Comparison of ENCODE assay signal across 23 cellular contexts in genomic region chr17:46160169-46160568, GRCh38. TPM values are rescaled to one million over a fixed set of nuclear protein-coding genes. Genes with fewer than 3 reads are reported as not detected.
DNase-seq lines count a peak whose midpoint lies in the region; ATAC-seq, FAIRE-seq and TF ChIP-seq lines count a peak whose summit lies in the region.
"Had no signal": no experiment of that assay in that cellular context is flagged by ENCODE, and none has a peak within 500 bp of the region (broad histone marks: within the 10 kb centered on the region; RNA-seq: fewer than 3 reads in every experiment).

No MANE protein-coding gene starts in this region.

- peaks cover 3% of the 10 kb centered on the region for H3K9me3 Mint-ChIP-seq in natural killer cell treated with Interleukin-12 subunit alpha and Interleukin-12 subunit beta and Interleukin-15 and Interleukin-18, amount 100 ng/mL, for 72 hours

- no peaks in the 10 kb centered on the region for H3K27me3 Mint-ChIP-seq in natural killer cell treated with Interleukin-12 subunit alpha and Interleukin-12 subunit beta and Interleukin-15 and Interleukin-18, amount 100 ng/mL, for 72 hours

- 95% methylated on average over 8 of the region's 8 CpGs for WGBS in HepG2 (ENCODE audit: low lambda C conversion rate)
- WGBS in right lobe of liver (ENCODE audit: insufficient coverage, low coverage, low lambda C conversion rate, missing lambda C conversion rate): 95% methylated on average over 7 of the region's 8 CpGs
- WGBS in GM12878 (ENCODE audit: insufficient coverage, insufficient replicate concordance, low lambda C conversion rate, missing lambda C conversion rate): 95% methylated on average over 8 of the region's 8 CpGs

- TF ChIP-seq POLR2A in HepG2 (IDR thresholded peaks at IDR 0.05; ENCODE audit: insufficient read depth in 1 of 2, low read depth in 2 of 2, low read length in 2 of 2) (no peak), right lobe of liver (IDR thresholded peaks at IDR 0.05) (no peak), GM12878 (IDR thresholded peaks at IDR 0.05; ENCODE audit: low read depth, low read length) (no peak)

- H3K27ac Mint-ChIP-seq in natural killer cell treated with Interleukin-12 subunit alpha and Interleukin-12 subunit beta and Interleukin-15 and Interleukin-18, amount 100 ng/mL, for 72 hours: peak overlapping the region; percentile 88

- H3K9me3 ChIP-seq in HepG2 (ENCODE audit: low read length) (no peaks in the 10 kb centered on the region), right lobe of liver (no peaks in the 10 kb centered on the region), GM12878 (replicated peaks; ENCODE audit: control insufficient read depth, insufficient read depth, low read length) (no peaks in the 10 kb centered on the region)
- H3K9me3 ChIP-seq: lower lobe of right lung, suprapubic skin, vagina had no signal

- TF ChIP-seq EP300 in HepG2 (IDR thresholded peaks at IDR 0.05; ENCODE audit: low read depth in 2 of 2, low read length in 2 of 2) (no peak), HepG2 (CRISPR knock-in tag; IDR thresholded peaks at IDR 0.05; ENCODE audit: borderline replicate concordance) (no peak), GM12878 (IDR thresholded peaks at IDR 0.05; ENCODE audit: borderline replicate concordance in 1 of 2, control insufficient read depth in 1 of 2, low read depth in 2 of 2, low read length in 2 of 2) (no peak)

- H4K20me1 ChIP-seq in HepG2 (ENCODE audit: insufficient read depth, low read length): peaks cover 84% of the 10 kb centered on the region
- peaks cover 12% of the 10 kb centered on the region for H4K20me1 ChIP-seq in GM12878 (ENCODE audit: control insufficient read depth, insufficient read depth)

- TF ChIP-seq CTCF in HepG2 (CRISPR knock-in tag; IDR thresholded peaks at IDR 0.05): no peak
- TF ChIP-seq CTCF in right lobe of liver (IDR thresholded peaks at IDR 0.05): no peak
- no peak for TF ChIP-seq CTCF in GM12878 (IDR thresholded peaks at IDR 0.05 in 2 of 3, conservative IDR thresholded peaks at IDR 0.05 in 1 of 3; ENCODE audit: control insufficient read depth in 2 of 3, extremely low read depth in 1 of 3, insufficient read depth in 1 of 3, low read depth in 3 of 3, low read length in 3 of 3)

- FAIRE-seq in HepG2 (lab: Jason Lieb, UNC): no peak
- no peak for FAIRE-seq in GM12878 (lab: Jason Lieb, UNC)
- FAIRE-seq: small intestine had no signal

- H3K27me3 ChIP-seq in HepG2 (ENCODE audit: control insufficient read depth in 1 of 2, insufficient read depth in 2 of 2, low read length in 2 of 2): no peaks in the 10 kb centered on the region
- no peaks in the 10 kb centered on the region for H3K27me3 ChIP-seq in right lobe of liver
- no peaks in the 10 kb centered on the region for H3K27me3 ChIP-seq in GM12878 (replicated peaks in 1 of 2; ENCODE audit: control insufficient read depth in 2 of 2, insufficient read depth in 2 of 2, low read length in 1 of 2)
- H3K27me3 ChIP-seq: suprapubic skin, vagina had no signal

- in situ Hi-C loops in HepG2 (cut with HindIII; ENCODE audit: extremely low pct_ligation_motif_present, low pct_unique_long_range_greater_than_20kb) (no loop called here), GM12878 (cut with MboI) (no loop called here)

- RAD21 ChIA-PET in GM12878 (lab: Charles Lee; ENCODE audit: unreplicated experiment): interaction anchor here (1.2 to 11.0 kb wide), 4 partner anchors 16 to 42 kb away, joined by 3 to 130 read pairs (median 8); no protein-coding TSS in a partner anchor

- no peak overlapping the region for H3K9ac ChIP-seq in HepG2 (ENCODE audit: insufficient read depth, low read depth, low read length)
- H3K9ac ChIP-seq in GM12878 (ENCODE audit: control insufficient read depth, insufficient read depth, low read length): no peak overlapping the region

- ATAC-seq in HepG2: no peak
- ATAC-seq in right lobe of liver: no peak
- no peak for ATAC-seq in GM12878
- no peak for ATAC-seq in natural killer cell treated with Interleukin-12 subunit alpha and Interleukin-12 subunit beta and Interleukin-15 and Interleukin-18, amount 100 ng/mL, for 72 hours
- ATAC-seq in HG03460 (IDR thresholded peaks at IDR 0.05; ENCODE audit: unreplicated experiment): no peak
- no peak for ATAC-seq in HG03039 (IDR thresholded peaks at IDR 0.05; ENCODE audit: unreplicated experiment)

- no peak overlapping the region for H3K27ac ChIP-seq in HepG2 (ENCODE audit: extremely low read length, insufficient read depth, low read length)
- H3K27ac ChIP-seq in right lobe of liver: no peak overlapping the region
- no peak overlapping the region for H3K27ac ChIP-seq in GM12878 (ENCODE audit: control insufficient read depth, insufficient read depth)
- H3K27ac ChIP-seq: lower lobe of right lung, suprapubic skin, vagina had no signal

- no peak for TF ChIP-seq RAD21 in HepG2 (CRISPR knock-in tag; IDR thresholded peaks at IDR 0.05)
- TF ChIP-seq RAD21 in GM12878 (IDR thresholded peaks at IDR 0.05; ENCODE audit: insufficient read depth, low read depth, low read length): no peak

- H3K4me1 ChIP-seq in HepG2 (ENCODE audit: insufficient read depth, low read length) (peaks cover 63% of the 10 kb centered on the region), right lobe of liver (peaks cover 0 to 41% (median 0%) of the 10 kb centered on the region in 4 donors), GM12878 (ENCODE audit: control insufficient read depth, insufficient read depth, low read length) (peaks cover 54% of the 10 kb centered on the region)

- POLR2A ChIA-PET in HepG2 (lab: Yijun Ruan, JAX) (no interaction called here), GM12878 (lab: Charles Lee) (interaction anchor here (0.6 to 1.9 kb wide), 6 partner anchors 15 to 1516 kb away, joined by 3 to 11 read pairs (median 6); no protein-coding TSS in a partner anchor)

- H3K36me3 Mint-ChIP-seq in natural killer cell treated with Interleukin-12 subunit alpha and Interleukin-12 subunit beta and Interleukin-15 and Interleukin-18, amount 100 ng/mL, for 72 hours: peaks cover 9% of the 10 kb centered on the region

- no peak overlapping the region for H3K4me3 ChIP-seq in HepG2 (replicated peaks in 1 of 3; ENCODE audit: insufficient read depth in 1 of 3, low read depth in 2 of 3, low read length in 3 of 3)
- H3K4me3 ChIP-seq in right lobe of liver: no peak overlapping the region
- H3K4me3 ChIP-seq in GM12878: no peak overlapping the region
- H3K4me3 ChIP-seq: lower lobe of right lung, suprapubic skin, vagina had no signal

- SMC1A ChIA-PET in GM12878 (lab: Charles Lee; ENCODE audit: uncharacterized antibody, unreplicated experiment): interaction anchor here (1.0 to 18.2 kb wide), 8 partner anchors 8 to 40 kb away, joined by 3 to 478 read pairs (median 6); no protein-coding TSS in a partner anchor

- DNase-seq in HepG2 (ENCODE audit: low spot score) (no peak), right lobe of liver (no peak), GM12878 (ENCODE audit: low read depth, low spot score) (no peak), GM19240 (ENCODE audit: insufficient read length, low spot score) (no peak), NCI-H510A (lab: John Stamatoyannopoulos, UW) (no peak)
- DNase-seq in natural killer cell treated with Interleukin-12 subunit alpha and Interleukin-12 subunit beta and Interleukin-15 and Interleukin-18, amount 100 ng/mL, for 72 hours (ENCODE audit: low spot score): no peak
- DNase-seq: activated CD4-positive, CD25-positive, alpha-beta regulatory T cell treated with anti-CD3 and anti-CD28 coated beads, Interleukin-2, amount 50 U/mL, for 72 hours; activated gamma-delta T cell; cerebellar nuclear complex; DMS79; effector memory CD4-positive, alpha-beta T cell; head of caudate nucleus; lower lobe of right lung; NCI-H1048; NCI-H2107; NCI-H524; posterior cingulate gyrus; small intestine; stimulated activated CD4-positive, alpha-beta T cell treated with anti-CD3 and anti-CD28 coated beads, Interleukin-4, amount 100 ng/mL, for 4 hours had no signal

- no peaks in the 10 kb centered on the region for H3K36me3 ChIP-seq in HepG2 (replicated peaks in 1 of 2; ENCODE audit: control insufficient read depth in 1 of 2, insufficient read depth in 2 of 2, low read length in 2 of 2)
- no peaks in the 10 kb centered on the region for H3K36me3 ChIP-seq in right lobe of liver
- peaks cover 3% of the 10 kb centered on the region in 2 experiments; a peak in 2 of 4 replicates for H3K36me3 ChIP-seq in GM12878 (ENCODE audit: control insufficient read depth in 2 of 2, insufficient read depth in 2 of 2, low read length in 1 of 2)
- H3K36me3 ChIP-seq: lower lobe of right lung, suprapubic skin, vagina had no signal

- H3K79me2 ChIP-seq in HepG2 (ENCODE audit: insufficient read depth, low read length): peaks cover 98% of the 10 kb centered on the region
- H3K79me2 ChIP-seq in GM12878 (ENCODE audit: control insufficient read depth, insufficient read depth, low read length): peaks cover 97% of the 10 kb centered on the region

- CTCF ChIA-PET in HepG2 (lab: Yijun Ruan, JAX; ENCODE audit: low intra/inter-chr PET ratio, low total read pairs): no interaction called here
- CTCF ChIA-PET in GM12878 (lab: Yijun Ruan, JAX): interaction anchor here (0.8 to 7.4 kb wide), 14 partner anchors 8 to 116 kb away, joined by 3 to 64 read pairs (median 5); partner anchors contain the start of gene KANSL1

- peaks cover 79 to 86% of the 10 kb centered on the region in 2 donors for H3K4me1 Mint-ChIP-seq in natural killer cell treated with Interleukin-12 subunit alpha and Interleukin-12 subunit beta and Interleukin-15 and Interleukin-18, amount 100 ng/mL, for 72 hours (ENCODE audit: low read depth in 2 of 2)

- no peak overlapping the region for H3K4me2 ChIP-seq in HepG2 (ENCODE audit: low read depth, low read length)
- no peak overlapping the region for H3K4me2 ChIP-seq in GM12878 (ENCODE audit: control insufficient read depth, insufficient read depth)

- BruUV-seq in HepG2 (replicated peaks; lab: Mats Ljungman, UMichigan) (no TSS peak), GM12878 (replicated peaks; lab: Mats Ljungman, UMichigan) (no TSS peak)

- H3K4me3 Mint-ChIP-seq in natural killer cell treated with Interleukin-12 subunit alpha and Interleukin-12 subunit beta and Interleukin-15 and Interleukin-18, amount 100 ng/mL, for 72 hours: peak overlapping the region; percentile 33

- no peak overlapping the region for H2AFZ ChIP-seq in HepG2 (ENCODE audit: low read length)
- no peak overlapping the region for H2AFZ ChIP-seq in GM12878 (ENCODE audit: control insufficient read depth, low read depth, low read length)

- intact Hi-C loops in HepG2 (cut with micrococcal nuclease; ENCODE audit: unreplicated experiment) (no loop called here), right lobe of liver (cut with DNase I) (no loop called here), GM12878 (cut with micrococcal nuclease; ENCODE audit: unreplicated experiment) (no loop called here)

RNA-seq across cellular contexts. Expression of gene KANSL1, which starts 33.1 kb away (rescaled TPM):
- total RNA-seq in HepG2 (2016; rRNA removed; fragmentation: Illumina TruSeq; extraction: Trizol) (59.6 and 60.9 TPM in 2 replicates), right lobe of liver (10 to 100 TPM; 23.1 to 29.5 (median 25.9) TPM), GM12878 (2014; rRNA removed) (38.1 and 41.9 TPM in 2 replicates), GM12878 (2014; rRNA removed; fragmentation: Illumina TruSeq; extraction: Trizol) (55.1 and 58.9 TPM in 2 replicates), GM12878 (2021) (53.1 and 60.6 TPM in 2 replicates)
- 223 and 253 TPM in 2 replicates for total RNA-seq in HepG2 (2016; cell fraction: cytosol; rRNA removed; fragmentation: Illumina TruSeq; extraction: Trizol; ENCODE audit: low read depth)
- total RNA-seq in HepG2 (2016; cell fraction: insoluble cytoplasmic fraction; rRNA removed; fragmentation: Illumina TruSeq; extraction: Trizol): 54.9 and 58.3 TPM in 2 replicates
- 138 and 153 TPM in 2 replicates for total RNA-seq in HepG2 (2016; cell fraction: membrane; rRNA removed; fragmentation: Illumina TruSeq; extraction: Trizol)
- total RNA-seq in HepG2 (2016; cell fraction: nucleus; rRNA removed; fragmentation: Illumina TruSeq; extraction: Trizol): 130 and 145 TPM in 2 replicates
- polyA plus RNA-seq in HepG2 (2011; rRNA removed) (22.8 and 24.0 TPM in 2 replicates), GM12878 (2011; rRNA removed) (29.8 and 35.5 TPM in 2 replicates), GM12878 (2014; fragmentation: Illumina TruSeq; extraction: Trizol) (27.4 and 30.2 TPM in 2 replicates), GM12878 (2014; fragmentation: Nextera tagmentation; extraction: Ambion mirVana) (1 to 10 TPM; 4.7 to 8.8 TPM), GM12878 (2014; rRNA removed) (21.8 and 28.6 TPM in 2 replicates), GM12878 (2016; fragmentation: Nextera tagmentation; extraction: Ambion mirVana) (10 to 100 TPM; 17.9 to 22.1 TPM)
- 11.2 and 14.3 TPM in 2 replicates for polyA plus RNA-seq in HepG2 (2011; cell fraction: cytosol; rRNA removed)
- polyA plus RNA-seq in HepG2 (2011; cell fraction: nucleus; rRNA removed): 69.1 and 88.4 TPM in 2 replicates
- 23.5 and 23.7 TPM in 2 replicates for polyA plus RNA-seq in HepG2 (2012)
- 2.0 and 2.7 TPM in 2 replicates for polyA plus RNA-seq in HepG2 (2016; cell fraction: cytosol; fragmentation: Illumina TruSeq; extraction: Trizol; ENCODE audit: low read depth)
- polyA plus RNA-seq in HepG2 (2016; cell fraction: insoluble cytoplasmic fraction; fragmentation: Illumina TruSeq; extraction: Trizol; ENCODE audit: low read depth): 21.5 and 27.8 TPM in 2 replicates
- 5.6 and 6.8 TPM in 2 replicates for polyA plus RNA-seq in HepG2 (2016; cell fraction: membrane; fragmentation: Illumina TruSeq; extraction: Trizol; ENCODE audit: low read depth)
- 94.8 and 102 TPM in 2 replicates for polyA plus RNA-seq in HepG2 (2016; cell fraction: nucleus; fragmentation: Illumina TruSeq; extraction: Trizol; ENCODE audit: insufficient read depth, low read depth)
- polyA minus RNA-seq in HepG2 (2011; rRNA and poly(A)+ RNA removed; ENCODE audit: low replicate concordance): 94.4 and 97.7 TPM in 2 replicates
- 61.5 and 62.2 TPM in 2 replicates for polyA minus RNA-seq in HepG2 (2011; cell fraction: cytosol; rRNA and poly(A)+ RNA removed)
- polyA minus RNA-seq in HepG2 (2011; cell fraction: nucleus; rRNA and poly(A)+ RNA removed): 272 and 315 TPM in 2 replicates
- 808 and 890 TPM in 2 replicates for total RNA-seq in GM12878 (2013; cell fraction: nucleolus; rRNA removed)
- 19.3 TPM for polyA plus RNA-seq in GM12878 (2011; ENCODE audit: low read depth)
- 19.6 and 36.4 TPM in 2 replicates for polyA plus RNA-seq in GM12878 (2011; cell fraction: cytosol; rRNA removed)
- 91.2 and 109 TPM in 2 replicates for polyA plus RNA-seq in GM12878 (2011; cell fraction: nucleus; rRNA removed)
- polyA plus RNA-seq in GM12878 (2012): 21.5 and 25.3 TPM in 2 replicates
- 165 and 213 TPM in 2 replicates for polyA minus RNA-seq in GM12878 (2011; rRNA and poly(A)+ RNA removed)
- polyA minus RNA-seq in GM12878 (2011; cell fraction: cytosol; rRNA and poly(A)+ RNA removed): 49.7 and 57.3 TPM in 2 replicates
- polyA minus RNA-seq in GM12878 (2011; cell fraction: nucleus; rRNA and poly(A)+ RNA removed): 183 and 241 TPM in 2 replicates
- 100 to 1,000 TPM; 127 to 161 TPM for total RNA-seq in natural killer cell treated with Interleukin-12 subunit alpha and Interleukin-12 subunit beta and Interleukin-15 and Interleukin-18, amount 100 ng/mL, for 72 hours
